ENCODE assay signal across 8 cellular contexts in the genomic region with DNA sequence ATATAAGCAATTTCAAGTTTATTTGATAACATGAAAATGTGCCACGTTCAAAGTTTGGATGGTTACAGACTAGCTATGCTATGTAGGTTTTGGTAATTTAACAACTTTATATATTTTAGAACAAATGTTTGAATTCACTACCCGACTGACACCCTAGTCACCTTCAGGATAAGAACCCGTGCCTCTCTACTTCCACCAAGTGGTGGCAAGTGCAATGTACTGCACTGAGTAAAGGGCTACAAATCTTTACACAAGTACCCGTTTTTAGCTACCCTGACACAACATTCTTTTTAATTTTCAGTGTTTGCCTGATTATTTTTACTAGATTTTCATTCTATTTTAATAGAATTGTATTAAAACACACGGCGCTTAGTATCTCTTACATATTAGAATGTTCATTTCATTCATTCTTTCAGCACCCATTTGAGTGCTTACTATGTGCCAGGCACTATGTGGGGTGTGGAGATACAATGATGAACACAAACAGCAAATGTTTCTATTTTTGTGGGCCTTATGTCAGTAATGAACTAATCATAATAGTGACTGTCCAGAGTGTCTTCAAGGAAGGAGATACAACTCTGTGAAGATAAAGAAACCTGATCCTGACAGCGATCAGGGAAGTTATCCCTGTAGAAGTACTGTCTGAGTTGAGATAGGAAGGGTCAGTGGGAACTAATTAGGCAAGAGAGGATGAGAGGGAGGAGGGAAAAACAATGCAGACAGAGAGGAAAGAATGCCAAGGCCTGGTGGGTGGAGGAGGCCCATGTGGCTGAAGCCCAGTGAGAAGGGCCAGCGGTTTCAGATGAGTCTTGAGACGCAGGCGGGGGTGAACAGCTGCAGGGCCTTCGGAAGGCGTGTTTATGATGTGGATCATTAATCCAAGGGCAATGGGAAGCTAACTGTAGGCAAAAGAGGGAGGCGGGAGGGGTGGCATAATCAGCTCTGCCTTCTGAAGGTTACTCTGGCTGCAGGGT. TPM values are rescaled to one million over a fixed set of nuclear protein-coding genes. Genes with fewer than 3 reads are reported as not detected.
DNase-seq lines count a peak whose midpoint lies in the region; ATAC-seq and TF ChIP-seq lines count a peak whose summit lies in the region.

No MANE protein-coding gene starts in this region.

- H2BK12ac ChIP-seq in mesenchymal stem cell (ENCODE audit: low read length in 2 of 2): no peak overlapping the region

- H3K14ac ChIP-seq in mesenchymal stem cell (ENCODE audit: low read length in 2 of 2): no peak overlapping the region

- no peak overlapping the region for H2AK5ac ChIP-seq in mesenchymal stem cell (ENCODE audit: low read length, severe bottlenecking)

- H2BK5ac ChIP-seq in mesenchymal stem cell (ENCODE audit: low read depth, low read length, poor library complexity, severe bottlenecking): no peak overlapping the region

- H3K4ac ChIP-seq in mesenchymal stem cell (ENCODE audit: low read depth in 1 of 2, low read length in 2 of 2): no peak overlapping the region

- no peak overlapping the region for H2BK15ac ChIP-seq in mesenchymal stem cell (ENCODE audit: low read depth, poor library complexity, severe bottlenecking)

- no peak overlapping the region for H4K8ac ChIP-seq in mesenchymal stem cell (ENCODE audit: low read length)

- H3K4me1 ChIP-seq in RWPE2 (ENCODE audit: insufficient read depth, poor library complexity, severe bottlenecking) (no peaks in the 10 kb centered on the region), mesenchymal stem cell (ENCODE audit: control insufficient read depth, insufficient read depth, low read depth, low read length) (peaks cover 9% of the 10 kb centered on the region)

- peaks cover 12% of the 10 kb centered on the region for H3K4me1 Mint-ChIP-seq in activated T-helper 2 cell treated with anti-CD3 and anti-CD28 coated beads, Interferon-gamma antibody, Interleukin-2, Interleukin-4, amounts not matched to agents 10 μg/mL and 5 μg/mL and 100 μg/mL, durations not matched to agents 14 hours and 24 hours and 36 hours (ENCODE audit: low read depth)

- DNase-seq in AML-193 (lab: John Stamatoyannopoulos, UW): peak; percentile 66 to 72
- DNase-seq in Jurkat, Clone E6-1 (ENCODE audit: low read depth, low spot score): peak; percentile 46
- DNase-seq in RWPE2 (ENCODE audit: low spot score): no peak
- DNase-seq in cardiac fibroblast (ENCODE audit: low read depth in 2 of 2): peak; percentile 68 to 75
- peak; percentile 67 for DNase-seq in mesenchymal stem cell
- DNase-seq in activated T-helper 2 cell treated with anti-CD3 and anti-CD28 coated beads, Interferon-gamma antibody, Interleukin-2, Interleukin-4, amounts not matched to agents 10 μg/mL and 5 μg/mL and 100 μg/mL, durations not matched to agents 14 hours and 24 hours and 36 hours (ENCODE audit: low spot score): no peak

- H3K9me3 Mint-ChIP-seq in activated T-helper 2 cell treated with anti-CD3 and anti-CD28 coated beads, Interferon-gamma antibody, Interleukin-2, Interleukin-4, amounts not matched to agents 10 μg/mL and 5 μg/mL and 100 μg/mL, durations not matched to agents 14 hours and 24 hours and 36 hours: no peaks in the 10 kb centered on the region

- H3K4me3 ChIP-seq in Jurkat, Clone E6-1 (ENCODE audit: low read length): no peak overlapping the region
- H3K4me3 ChIP-seq in RWPE2 (ENCODE audit: severe bottlenecking) (no peak overlapping the region), cardiac fibroblast (replicated peaks in 1 of 2; ENCODE audit: low read depth in 2 of 2, low read length in 2 of 2) (no peak overlapping the region), mesenchymal stem cell (ENCODE audit: insufficient read depth in 1 of 2, low read depth in 1 of 2, low read length in 2 of 2) (no peak overlapping the region)

- TF ChIP-seq CTCF in GM12873 (IDR thresholded peaks at IDR 0.05; ENCODE audit: insufficient read depth, low read depth, low read length, missing control alignments) (peak; percentile 81), RWPE2 (IDR thresholded peaks at IDR 0.05; ENCODE audit: poor library complexity, severe bottlenecking) (peak; percentile 88), cardiac fibroblast (IDR thresholded peaks at IDR 0.05; ENCODE audit: low read depth, low read length) (peak; percentile 93)

- H3K27me3 ChIP-seq in RWPE2 (ENCODE audit: insufficient read depth, poor library complexity, severe bottlenecking) (no peaks in the 10 kb centered on the region), mesenchymal stem cell (ENCODE audit: control insufficient read depth in 1 of 2, insufficient read depth in 1 of 2, low read length in 2 of 2) (no peaks in the 10 kb centered on the region)

- H3K36me3 ChIP-seq in RWPE2 (ENCODE audit: low read depth) (no peaks in the 10 kb centered on the region), mesenchymal stem cell (ENCODE audit: control insufficient read depth in 1 of 2, insufficient read depth in 2 of 2, low read depth in 1 of 2, low read length in 2 of 2) (no peaks in the 10 kb centered on the region)

- peaks cover 41% of the 10 kb centered on the region for H3K27me3 Mint-ChIP-seq in activated T-helper 2 cell treated with anti-CD3 and anti-CD28 coated beads, Interferon-gamma antibody, Interleukin-2, Interleukin-4, amounts not matched to agents 10 μg/mL and 5 μg/mL and 100 μg/mL, durations not matched to agents 14 hours and 24 hours and 36 hours (ENCODE audit: low read depth)

- H3K9me3 ChIP-seq in RWPE2 (ENCODE audit: severe bottlenecking) (no peaks in the 10 kb centered on the region), mesenchymal stem cell (ENCODE audit: control insufficient read depth, low read length) (no peaks in the 10 kb centered on the region)

- no peak overlapping the region for H3K27ac Mint-ChIP-seq in activated T-helper 2 cell treated with anti-CD3 and anti-CD28 coated beads, Interferon-gamma antibody, Interleukin-2, Interleukin-4, amounts not matched to agents 10 μg/mL and 5 μg/mL and 100 μg/mL, durations not matched to agents 14 hours and 24 hours and 36 hours

- H3K18ac ChIP-seq in mesenchymal stem cell (ENCODE audit: low read depth in 1 of 2, low read length in 2 of 2): no peak overlapping the region

- no peak overlapping the region for H4K91ac ChIP-seq in mesenchymal stem cell (ENCODE audit: low read length)

- intact Hi-C loops in activated T-helper 2 cell treated with anti-CD3 and anti-CD28 coated beads, Interferon-gamma antibody, Interleukin-2, Interleukin-4, amounts not matched to agents 10 μg/mL and 5 μg/mL and 100 μg/mL, durations not matched to agents 14 hours and 24 hours and 36 hours (cut with micrococcal nuclease): no loop called here

- ATAC-seq in RWPE2 (ENCODE audit: low read depth) (peak; percentile 56), HG02970 (IDR thresholded peaks at IDR 0.05; ENCODE audit: low FRiP score, unreplicated experiment) (no peak)

- peak overlapping the region; percentile 23 for H3K9ac ChIP-seq in mesenchymal stem cell (ENCODE audit: low read length)

- H3K4me2 ChIP-seq in mesenchymal stem cell (ENCODE audit: low read length, poor library complexity, severe bottlenecking): no peak overlapping the region

- H3K27ac ChIP-seq in RWPE2 (ENCODE audit: poor library complexity, severe bottlenecking) (no peak overlapping the region), mesenchymal stem cell (ENCODE audit: low read length, poor library complexity, severe bottlenecking) (peak overlapping the region; percentile 25)

- H2AFZ ChIP-seq in mesenchymal stem cell (ENCODE audit: low read depth, low read length): no peak overlapping the region

- no peaks in the 10 kb centered on the region for H3K36me3 Mint-ChIP-seq in activated T-helper 2 cell treated with anti-CD3 and anti-CD28 coated beads, Interferon-gamma antibody, Interleukin-2, Interleukin-4, amounts not matched to agents 10 μg/mL and 5 μg/mL and 100 μg/mL, durations not matched to agents 14 hours and 24 hours and 36 hours (ENCODE audit: low read depth)

- H2BK120ac ChIP-seq in mesenchymal stem cell (ENCODE audit: low read depth, low read length): no peak overlapping the region

- whole genome bisulfite sequencing in mesenchymal stem cell: 71% methylated on average over 9 of the region's 13 CpGs

- H3K23ac ChIP-seq in mesenchymal stem cell (ENCODE audit: low read length in 2 of 2): peak overlapping the region in 1 of 2 experiments; percentile 42

- H3K79me1 ChIP-seq in mesenchymal stem cell (replicated peaks; ENCODE audit: low read length, poor library complexity, severe bottlenecking): peaks cover 3% of the 10 kb centered on the region

- no peak overlapping the region for H3K4me3 Mint-ChIP-seq in activated T-helper 2 cell treated with anti-CD3 and anti-CD28 coated beads, Interferon-gamma antibody, Interleukin-2, Interleukin-4, amounts not matched to agents 10 μg/mL and 5 μg/mL and 100 μg/mL, durations not matched to agents 14 hours and 24 hours and 36 hours (ENCODE audit: low read depth)

RNA-seq across cellular contexts. Expression of a gene that starts 3.8 kb away (rescaled TPM):
- polyA plus RNA-seq in Jurkat, Clone E6-1 (2012; ENCODE audit: insufficient read depth, insufficient read length): 0.90 TPM
- polyA plus RNA-seq in mesenchymal stem cell (2013, experiment 1 of 2): 0.72 TPM
- 0.82 TPM for polyA plus RNA-seq in mesenchymal stem cell (2013, experiment 2 of 2)
- 0.32 TPM in 1 of 2 replicates, not detected in the other for total RNA-seq in activated T-helper 2 cell treated with anti-CD3 and anti-CD28 coated beads, Interferon-gamma antibody, Interleukin-2, Interleukin-4, amounts not matched to agents 10 μg/mL and 5 μg/mL and 100 μg/mL, durations not matched to agents 14 hours and 24 hours and 36 hours

RNA-seq across cellular contexts. Expression of a gene that starts 10.0 kb away (rescaled TPM):
- polyA plus RNA-seq in Jurkat, Clone E6-1 (2012; ENCODE audit: insufficient read depth, insufficient read length): not detected
- 3.6 TPM for polyA plus RNA-seq in mesenchymal stem cell (2013, experiment 1 of 2)
- 3.4 TPM for polyA plus RNA-seq in mesenchymal stem cell (2013, experiment 2 of 2)
- 0.92 and 1.0 TPM in 2 replicates for total RNA-seq in activated T-helper 2 cell treated with anti-CD3 and anti-CD28 coated beads, Interferon-gamma antibody, Interleukin-2, Interleukin-4, amounts not matched to agents 10 μg/mL and 5 μg/mL and 100 μg/mL, durations not matched to agents 14 hours and 24 hours and 36 hours

Comparison
In these comparisons a context has a peak if more than half of its experiments do, and no peak if none do; other contexts are left out.
1. DNase-seq: peak in AML-193 (2 of 2), Jurkat, Clone E6-1 (single experiment), cardiac fibroblast (2 of 2) and mesenchymal stem cell (single experiment); none in RWPE2 (single experiment) and activated T-helper 2 cell treated with anti-CD3 and anti-CD28 coated beads, Interferon-gamma antibody, Interleukin-2, Interleukin-4, amounts not matched to agents 10 μg/mL and 5 μg/mL and 100 μg/mL, durations not matched to agents 14 hours and 24 hours and 36 hours (single experiment).
2. Peak in every context shown above with its lines, with median percentiles within 50 percentile points of each other: CTCF ChIP-seq.